ENCODE assay signal across 23 cellular contexts in the genomic region with DNA sequence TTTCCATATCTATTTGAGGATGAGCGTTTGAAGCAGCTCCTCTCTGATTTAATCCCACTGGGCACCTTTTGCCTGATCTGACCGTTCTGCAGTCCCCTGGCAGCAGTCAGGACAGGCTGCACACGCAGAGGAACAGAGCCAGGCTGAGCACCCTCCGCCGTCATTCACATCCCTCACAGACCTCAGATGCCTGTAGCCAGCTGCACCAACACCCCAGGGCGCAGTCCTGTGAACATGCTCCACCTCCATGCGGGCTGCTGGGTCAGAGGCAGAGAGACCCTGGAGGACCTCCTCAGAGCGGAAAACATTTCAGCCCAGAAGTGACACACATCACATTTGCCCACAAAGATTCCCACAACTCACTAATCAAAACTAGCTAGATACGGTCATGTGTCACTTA.
DNase-seq lines count a peak whose midpoint lies in the region; ATAC-seq and TF ChIP-seq lines count a peak whose summit lies in the region.
"Had no signal": no experiment of that assay in that cellular context is flagged by ENCODE, and none has a peak within 500 bp of the region (broad histone marks: within the 10 kb centered on the region; RNA-seq: fewer than 3 reads in every experiment).

No MANE protein-coding gene starts in this region.

- H3K9me3 Mint-ChIP-seq in brain (peaks cover 0 to 5% (median 0%) of the 10 kb centered on the region in 5 experiments), T-cell (no peaks in the 10 kb centered on the region)
- H3K9me3 Mint-ChIP-seq: dendritic cell treated with granulocyte-macrophage colony-stimulating factor and Interleukin-4, amounts not matched to agents 40 ng/mL and 50 ng/mL, for 4 days had no signal

- peaks cover 16% of the 10 kb centered on the region for H3K36me3 Mint-ChIP-seq in brain
- no peaks in the 10 kb centered on the region for H3K36me3 Mint-ChIP-seq in T-cell
- H3K36me3 Mint-ChIP-seq: activated naive CD4-positive, alpha-beta T cell treated with anti-CD3 and anti-CD28 coated beads, Interleukin-2, amount 50 U/mL, for 72 hours had no signal

- peak overlapping the region; percentile 38 for H3K4me2 ChIP-seq in Karpas-422 (ENCODE audit: low read depth, low read length, poor library complexity, severe bottlenecking)

- H3K79me2 ChIP-seq in Karpas-422 (ENCODE audit: low read length) = no peaks in the 10 kb centered on the region

- H3K27ac Mint-ChIP-seq in brain = peak overlapping the region; percentile 40 to 94 (median 78)
- no peak overlapping the region for H3K27ac Mint-ChIP-seq in T-cell
- H3K27ac Mint-ChIP-seq: activated CD8-positive, alpha-beta T cell treated with anti-CD3 and anti-CD28 coated beads, Interleukin-2, amount 10 ng/mL, durations not matched to agents 7 days and 5 days; activated naive CD4-positive, alpha-beta T cell treated with anti-CD3 and anti-CD28 coated beads, Interleukin-2, amount 50 U/mL, for 72 hours; dendritic cell treated with granulocyte-macrophage colony-stimulating factor and Interleukin-4, amounts not matched to agents 40 ng/mL and 50 ng/mL, for 4 days had no signal

- H3K27me3 Mint-ChIP-seq in brain (peaks cover 6% of the 10 kb centered on the region), T-cell (no peaks in the 10 kb centered on the region)
- H3K27me3 Mint-ChIP-seq: dendritic cell treated with granulocyte-macrophage colony-stimulating factor and Interleukin-4, amounts not matched to agents 40 ng/mL and 50 ng/mL, for 4 days had no signal

- H3K27ac ChIP-seq in Karpas-422 (ENCODE audit: low read length) = peak overlapping the region; percentile 68
- H3K27ac ChIP-seq in gastrocnemius medialis = peak overlapping the region; percentile 16 to 62 (median 50)
- H3K27ac ChIP-seq: body of pancreas, neutrophil, right lobe of liver, vagina had no signal

- in situ Hi-C loops in gastrocnemius medialis (cut with MboI; ENCODE audit: low sequenced_read_pairs in 4 of 4) = no loop called here

- H3K4me3 Mint-ChIP-seq in brain = peak overlapping the region in 1 of 5 experiments; percentile 20
- no peak overlapping the region for H3K4me3 Mint-ChIP-seq in T-cell
- H3K4me3 Mint-ChIP-seq: activated CD8-positive, alpha-beta T cell treated with anti-CD3 and anti-CD28 coated beads, Interleukin-2, amount 10 ng/mL, durations not matched to agents 7 days and 5 days; dendritic cell treated with granulocyte-macrophage colony-stimulating factor and Interleukin-4, amounts not matched to agents 40 ng/mL and 50 ng/mL, for 4 days had no signal

- peaks cover 42% of the 10 kb centered on the region for H3K4me1 ChIP-seq in Karpas-422 (ENCODE audit: low read length)
- peaks cover 19 to 29% of the 10 kb centered on the region in 2 donors for H3K4me1 ChIP-seq in gastrocnemius medialis
- H3K4me1 ChIP-seq: body of pancreas, right lobe of liver had no signal

- no peak for TF ChIP-seq CTCF in brain (conservative IDR thresholded peaks at IDR 0.05)
- TF ChIP-seq CTCF in gastrocnemius medialis (IDR thresholded peaks at IDR 0.05 in 4 of 5, conservative IDR thresholded peaks at IDR 0.05 in 1 of 5) = no peak

- intact Hi-C loops in gastrocnemius medialis (cut with DNase I; ENCODE audit: low total_unique reads) = no loop called here

- H3K36me3 ChIP-seq in Karpas-422 (ENCODE audit: insufficient read depth, low read length) (no peaks in the 10 kb centered on the region), gastrocnemius medialis (no peaks in the 10 kb centered on the region)
- H3K36me3 ChIP-seq: neutrophil, right lobe of liver, vagina had no signal

- DNase-seq in Karpas-422 (peak; percentile 64), islet precursor cell (peak; percentile 59), gastrocnemius medialis (peak in 1 of 2 donors; percentile 12), T-cell (no peak)
- DNase-seq in activated effector memory CD4-positive, alpha-beta T cell treated with Interleukin-2 at 50 U/mL for 16 hours = no peak
- DNase-seq in activated CD8-positive, alpha-beta memory T cell treated with anti-CD3 and anti-CD28 coated beads, Interleukin-2, amount 50 U/mL, for 48 hours = no peak
- DNase-seq: ACHN; activated CD8-positive, alpha-beta T cell treated with anti-CD3 and anti-CD28 coated beads, Interleukin-2, amount 10 ng/mL, durations not matched to agents 7 days and 5 days; activated T-cell treated with anti-CD3 and anti-CD28 coated beads, Interleukin-2, amount 50 U/mL, for 48 hours; body of pancreas; GF-D8; H7; NCI-H1417 treated with DMSO at 0.1 percent for 48 hours; NCI-H2171; NCI-H69 had no signal

- H3K27me3 ChIP-seq in Karpas-422 (ENCODE audit: low read length) (no peaks in the 10 kb centered on the region), gastrocnemius medialis (no peaks in the 10 kb centered on the region)
- H3K27me3 ChIP-seq: body of pancreas, neutrophil, right lobe of liver, vagina had no signal

- H3K4me3 ChIP-seq in Karpas-422 (ENCODE audit: low read length) = no peak overlapping the region
- no peak overlapping the region for H3K4me3 ChIP-seq in gastrocnemius medialis
- H3K4me3 ChIP-seq: body of pancreas, right lobe of liver, vagina had no signal

- no peaks in the 10 kb centered on the region for H4K20me1 ChIP-seq in Karpas-422 (ENCODE audit: insufficient read depth, low read depth, low read length)

- TF ChIP-seq POLR2A in gastrocnemius medialis (IDR thresholded peaks at IDR 0.05) = no peak

- no peak overlapping the region for H3K9ac ChIP-seq in Karpas-422 (ENCODE audit: low read length)

- H2AFZ ChIP-seq in Karpas-422 (ENCODE audit: low read length) = no peak overlapping the region

- CTCF ChIA-PET in T-cell (lab: Charles Lee) = no interaction called here

- H3K9me3 ChIP-seq in Karpas-422 (ENCODE audit: low read length) (no peaks in the 10 kb centered on the region), gastrocnemius medialis (no peaks in the 10 kb centered on the region)
- H3K9me3 ChIP-seq: body of pancreas, neutrophil, right lobe of liver, vagina had no signal

- H3K4me1 Mint-ChIP-seq in brain = peaks cover 62% of the 10 kb centered on the region
- no peaks in the 10 kb centered on the region for H3K4me1 Mint-ChIP-seq in T-cell

- POLR2A ChIA-PET in T-cell (lab: Charles Lee) = interaction anchor here in 1 of 2 donors (0.6 kb wide), 1 partner anchor 458 kb away, joined by 3 read pairs; no protein-coding TSS in a partner anchor

- no peaks in the 10 kb centered on the region for H3K9me2 ChIP-seq in Karpas-422 (replicated peaks; ENCODE audit: insufficient read depth, low read length)

- ATAC-seq in gastrocnemius medialis (peak; percentile 17 to 45), GM21619 (IDR thresholded peaks at IDR 0.05; ENCODE audit: unreplicated experiment) (no peak), T-cell (replicated peaks in 1 of 4) (no peak)
- ATAC-seq: activated CD8-positive, alpha-beta T cell treated with anti-CD3 and anti-CD28 coated beads, Interleukin-2, amount 10 ng/mL, durations not matched to agents 7 days and 5 days; activated naive CD4-positive, alpha-beta T cell treated with anti-CD3 and anti-CD28 coated beads, Interleukin-2, amount 50 U/mL, for 72 hours; body of pancreas; left colon; right lobe of liver had no signal

Comparison
In these comparisons a context has a peak if more than half of its experiments do, and no peak if none do; other contexts are left out.
1. DNase-seq: peak in Karpas-422 (single experiment) and islet precursor cell (single experiment); none in activated effector memory CD4-positive, alpha-beta T cell treated with Interleukin-2 at 50 U/mL for 16 hours (single experiment), T-cell (0 of 34) and activated CD8-positive, alpha-beta memory T cell treated with anti-CD3 and anti-CD28 coated beads, Interleukin-2, amount 50 U/mL, for 48 hours (single experiment).
2. H3K27ac Mint-ChIP-seq: peak in brain (5 of 5); none in T-cell (0 of 2).
3. ATAC-seq: peak in gastrocnemius medialis (2 of 2); none in GM21619 (single experiment) and T-cell (0 of 4).